8 cellular contexts compared by ENCODE assay signal in the genomic region with DNA sequence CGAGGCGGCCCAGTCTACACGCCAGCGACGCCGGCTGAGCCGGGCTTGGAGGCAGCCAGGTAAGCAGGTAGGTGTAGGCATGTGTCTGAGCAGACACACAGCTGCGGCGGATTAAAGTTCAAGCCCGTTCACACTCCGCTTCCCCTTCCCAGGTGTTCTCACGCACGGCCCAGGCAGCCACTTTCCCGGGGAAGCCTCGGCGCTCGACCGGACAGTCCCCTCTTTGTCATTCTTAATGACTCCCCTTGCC. TPM values are rescaled to one million over a fixed set of nuclear protein-coding genes. Genes with fewer than 3 reads are reported as not detected.
DNase-seq lines count a peak whose midpoint lies in the region; ATAC-seq and TF ChIP-seq lines count a peak whose summit lies in the region.

No MANE protein-coding gene starts in this region.

- H2AFZ ChIP-seq in DND-41 (ENCODE audit: low read depth, low read length) (peak overlapping the region; percentile 76), neuronal stem cell (ENCODE audit: low read length) (peak overlapping the region; percentile 93)

- no peak overlapping the region for H2BK15ac ChIP-seq in neuronal stem cell (ENCODE audit: low read length)

- no peak overlapping the region for H3K23ac ChIP-seq in neuronal stem cell (ENCODE audit: low read depth, low read length, poor library complexity)

- H3K27ac ChIP-seq in DND-41 (ENCODE audit: low read length) = no peak overlapping the region
- peak overlapping the region; percentile 91 to 95 (median 92) for H3K27ac ChIP-seq in esophagus squamous epithelium
- no peak overlapping the region for H3K27ac ChIP-seq in neuronal stem cell (replicated peaks; ENCODE audit: low read length)

- H3K79me1 ChIP-seq in neuronal stem cell (ENCODE audit: low read depth, low read length) = no peaks in the 10 kb centered on the region

- no peaks in the 10 kb centered on the region for H3K79me2 ChIP-seq in DND-41 (ENCODE audit: insufficient read depth, low read length)

- no peak overlapping the region for H2BK5ac ChIP-seq in neuronal stem cell (ENCODE audit: low read length)

- DNase-seq in DND-41 = no peak
- DNase-seq in SW480 (ENCODE audit: low spot score) = peak; percentile 90
- no peak for DNase-seq in esophagus squamous epithelium (lab: John Stamatoyannopoulos, UW)
- no peak for DNase-seq in neuronal stem cell (ENCODE audit: low spot score)
- DNase-seq in effector CD4-positive, alpha-beta T cell = no peak
- no peak for DNase-seq in D341Med (ENCODE audit: low spot score)

- 0 to 1% methylated on average over 2 to 18 of the region's 18 CpGs for WGBS in esophagus squamous epithelium, 2 donors
- no CpG with 5 or more reads among the region's 18 CpGs for WGBS in neuronal stem cell (ENCODE audit: extremely low coverage in 2 of 2, insufficient read length in 2 of 2, insufficient replicate concordance in 1 of 2), 2 donors

- no peak overlapping the region for H2BK12ac ChIP-seq in neuronal stem cell (ENCODE audit: low read length)

- H3K4me1 ChIP-seq in DND-41 (ENCODE audit: insufficient read depth, low read length) (peaks cover 22% of the 10 kb centered on the region), esophagus squamous epithelium (peaks cover 12 to 55% (median 26%) of the 10 kb centered on the region in 3 donors), neuronal stem cell (ENCODE audit: control insufficient read depth in 2 of 2, insufficient read depth in 1 of 2, low read depth in 1 of 2, low read length in 2 of 2) (peaks cover 0 to 12% of the 10 kb centered on the region in 2 donors)

- TF ChIP-seq CTCF in DND-41 (IDR thresholded peaks at IDR 0.05; ENCODE audit: borderline replicate concordance, extremely low read depth, low read length, poor library complexity, severe bottlenecking) (no peak), esophagus squamous epithelium (IDR thresholded peaks at IDR 0.05) (no peak)

- no peaks in the 10 kb centered on the region for H3K36me3 ChIP-seq in DND-41 (ENCODE audit: insufficient read depth, low read length)
- no peaks in the 10 kb centered on the region for H3K36me3 ChIP-seq in esophagus squamous epithelium
- no peaks in the 10 kb centered on the region for H3K36me3 ChIP-seq in neuronal stem cell (replicated peaks in 1 of 2; ENCODE audit: control insufficient read depth in 2 of 2, insufficient read depth in 2 of 2, low read length in 2 of 2)

- no peak overlapping the region for H2AK5ac ChIP-seq in neuronal stem cell (ENCODE audit: low read depth, low read length)

- H3K4me2 ChIP-seq in DND-41 (ENCODE audit: insufficient read depth, low read length) (peak overlapping the region; percentile 93), neuronal stem cell (ENCODE audit: insufficient read depth, low read length, poor library complexity, severe bottlenecking) (peak overlapping the region; percentile 67)

- peaks cover 3% of the 10 kb centered on the region; the same call in 1 of the 2 replicates for H4K20me1 ChIP-seq in DND-41 (ENCODE audit: insufficient read depth, low read length)

- TF ChIP-seq POLR2A in esophagus squamous epithelium (IDR thresholded peaks at IDR 0.05) = no peak

- H3K4me3 ChIP-seq in DND-41 (ENCODE audit: low read depth in 1 of 2, low read length in 2 of 2) = peak overlapping the region; percentile 8 to 59; a peak in 2 of 4 replicates
- H3K4me3 ChIP-seq in esophagus squamous epithelium = peak overlapping the region; percentile 68 to 92 (median 80)
- peak overlapping the region; percentile 44 to 79 for H3K4me3 ChIP-seq in neuronal stem cell (ENCODE audit: low read length in 2 of 2)

- no peak overlapping the region for H4K91ac ChIP-seq in neuronal stem cell (ENCODE audit: low read depth, low read length, poor library complexity)

- H3K4ac ChIP-seq in neuronal stem cell (ENCODE audit: low read length) = no peak overlapping the region

- peaks cover 60% of the 10 kb centered on the region for H3K27me3 ChIP-seq in DND-41 (ENCODE audit: insufficient read depth, low read length, poor library complexity)
- H3K27me3 ChIP-seq in esophagus squamous epithelium = peaks cover 0 to 49% (median 0%) of the 10 kb centered on the region in 4 donors
- peaks cover 10 to 71% (median 30%) of the 10 kb centered on the region in 3 experiments for H3K27me3 ChIP-seq in neuronal stem cell (ENCODE audit: control insufficient read depth in 3 of 3, insufficient read depth in 3 of 3, low read depth in 1 of 3, low read length in 3 of 3)

- intact Hi-C loops in esophagus squamous epithelium (cut with DNase I) = no loop called here

- H3K9me3 ChIP-seq in DND-41 (ENCODE audit: insufficient read depth, low read length, severe bottlenecking) = no peaks in the 10 kb centered on the region
- H3K9me3 ChIP-seq in esophagus squamous epithelium = no peaks in the 10 kb centered on the region
- no peaks in the 10 kb centered on the region for H3K9me3 ChIP-seq in neuronal stem cell (replicated peaks in 1 of 2; ENCODE audit: control insufficient read depth in 2 of 2, insufficient read depth in 1 of 2, low read depth in 1 of 2, low read length in 2 of 2)

- no peak overlapping the region for H4K8ac ChIP-seq in neuronal stem cell (ENCODE audit: low read depth, low read length)

- H3K14ac ChIP-seq in neuronal stem cell (ENCODE audit: low read length) = no peak overlapping the region

- peak overlapping the region; percentile 42 for H3K18ac ChIP-seq in neuronal stem cell (ENCODE audit: low read length)

- H3K9ac ChIP-seq in DND-41 (ENCODE audit: low read depth, low read length) (peak overlapping the region; percentile 39; the same call in 1 of the 2 replicates), neuronal stem cell (ENCODE audit: low read depth, low read length, poor library complexity) (no peak overlapping the region)

- no peak overlapping the region for H2BK120ac ChIP-seq in neuronal stem cell (ENCODE audit: low read depth, low read length)

- ATAC-seq in DND-41 (ENCODE audit: insufficient read depth, low read depth) = no peak
- ATAC-seq in HG02759 (IDR thresholded peaks at IDR 0.05; ENCODE audit: unreplicated experiment) = peak; percentile 10
- ATAC-seq in HG02973 (IDR thresholded peaks at IDR 0.05; ENCODE audit: unreplicated experiment) = no peak

RNA-seq across cellular contexts. Expression of a gene that starts 0.4 kb away (rescaled TPM):
- 10 to 100 TPM; 15.8 to 75.8 (median 52.0) TPM for total RNA-seq in esophagus squamous epithelium
- 0.25 TPM for polyA plus RNA-seq in neuronal stem cell (2013, experiment 1 of 2)
- 0.25 TPM for polyA plus RNA-seq in neuronal stem cell (2013, experiment 2 of 2)

Comparison
In these comparisons a context has a peak if more than half of its experiments do, and no peak if none do; other contexts are left out.
1. H3K27ac ChIP-seq: peak in esophagus squamous epithelium (4 of 4); none in DND-41 (single experiment) and neuronal stem cell (single experiment).
2. Peak in every context shown above with its lines, with median percentiles within 50 percentile points of each other: H3K4me3 ChIP-seq.